ENCODE assay signal across 15 cellular contexts in genomic region chr14:61196792-61197191, GRCh38.
DNase-seq lines count a peak whose midpoint lies in the region; ATAC-seq and TF ChIP-seq lines count a peak whose summit lies in the region.
"Had no signal": no experiment of that assay in that cellular context is flagged by ENCODE, and none has a peak within 500 bp of the region (broad histone marks: within the 10 kb centered on the region; RNA-seq: fewer than 3 reads in every experiment).

No MANE protein-coding gene starts in this region.

- no peaks in the 10 kb centered on the region for H3K27me3 ChIP-seq in brain microvascular endothelial cell (replicated peaks)
- peaks cover 10% of the 10 kb centered on the region; the same call in 1 of the 2 replicates for H3K27me3 ChIP-seq in HAP-1 (ENCODE audit: low read depth)

- no peak for ATAC-seq in GM21526 (IDR thresholded peaks at IDR 0.05; ENCODE audit: low FRiP score, unreplicated experiment)
- ATAC-seq: activated CD4-positive, CD25-positive, alpha-beta regulatory T cell treated with anti-CD3 and anti-CD28 coated beads, Interleukin-2, amount 50 U/mL, for 24 hours; activated T-cell treated with anti-CD3 and anti-CD28 coated beads, Interleukin-2, amount 50 U/mL, for 4 hours; effector memory CD8-positive, alpha-beta T cell; K562 had no signal

- H3K36me3 ChIP-seq in brain microvascular endothelial cell (replicated peaks) (no peaks in the 10 kb centered on the region), HAP-1 (replicated peaks) (no peaks in the 10 kb centered on the region)

- no peaks in the 10 kb centered on the region for H3K9me3 Mint-ChIP-seq in HFFc6
- H3K9me3 Mint-ChIP-seq in activated CD4-positive, alpha-beta memory T cell treated with anti-CD3 and anti-CD28 coated beads for 36 hours, result no peaks in the 10 kb centered on the region
- H3K9me3 Mint-ChIP-seq: activated T-cell treated with anti-CD3 and anti-CD28 coated beads, Interleukin-2, amount 50 U/mL, for 4 hours; effector memory CD8-positive, alpha-beta T cell had no signal

- no peaks in the 10 kb centered on the region for H3K4me1 ChIP-seq in HAP-1

- no peak overlapping the region for H3K27ac ChIP-seq in brain microvascular endothelial cell

- peak; percentile 30 for TF ChIP-seq CTCF in HFFc6 (IDR thresholded peaks at IDR 0.05)
- peak; percentile 52 for TF ChIP-seq CTCF in brain microvascular endothelial cell (IDR thresholded peaks at IDR 0.05; ENCODE audit: low read depth, low read length, missing control alignments)

- no peak overlapping the region for H3K4me3 ChIP-seq in brain microvascular endothelial cell (ENCODE audit: low read depth, low read length)
- H3K4me3 ChIP-seq in HAP-1, result no peak overlapping the region
- H3K4me3 ChIP-seq: K562, lung had no signal

- DNase-seq in HFFc6 (no peak), NCI-H2196 treated with DMSO at 0.1 percent for 48 hours (lab: John Stamatoyannopoulos, UW; ENCODE audit: unreplicated experiment) (peak; percentile 19), brain microvascular endothelial cell (no peak), myocyte (ENCODE audit: low read depth) (peak; percentile 56), HAP-1 (ENCODE audit: low spot score in 2 of 2) (no peak)
- no peak for DNase-seq in activated CD4-positive, alpha-beta memory T cell treated with anti-CD3 and anti-CD28 coated beads for 36 hours
- DNase-seq: activated T-cell treated with anti-CD3 and anti-CD28 coated beads, Interleukin-2, amount 50 U/mL, for 4 hours; aorta; effector memory CD8-positive, alpha-beta T cell; Right ventricle myocardium superior; small intestine had no signal

- H3K9me3 ChIP-seq in HAP-1, result no peaks in the 10 kb centered on the region

- in situ Hi-C loops in brain microvascular endothelial cell (cut with HindIII; ENCODE audit: low pct_ligation_motif_present, low sequenced_read_pairs), result no loop called here
- in situ Hi-C loops in HAP-1 (cut with MboI; ENCODE audit: low sequenced_read_pairs), result no loop called here

- H3K27me3 Mint-ChIP-seq in HFFc6 (ENCODE audit: insufficient read depth), result peaks cover 4% of the 10 kb centered on the region; the same call in 1 of the 2 replicates
- peaks cover 21% of the 10 kb centered on the region for H3K27me3 Mint-ChIP-seq in activated CD4-positive, alpha-beta memory T cell treated with anti-CD3 and anti-CD28 coated beads for 36 hours

- no peaks in the 10 kb centered on the region for H3K36me3 Mint-ChIP-seq in HFFc6 (ENCODE audit: low read depth)
- no peaks in the 10 kb centered on the region for H3K36me3 Mint-ChIP-seq in activated CD4-positive, alpha-beta memory T cell treated with anti-CD3 and anti-CD28 coated beads for 36 hours

- CTCF ChIA-PET in activated CD4-positive, alpha-beta memory T cell treated with anti-CD3 and anti-CD28 coated beads for 36 hours (lab: Charles Lee), result no interaction called here

- H3K27ac Mint-ChIP-seq in HFFc6, result no peak overlapping the region
- no peak overlapping the region for H3K27ac Mint-ChIP-seq in activated CD4-positive, alpha-beta memory T cell treated with anti-CD3 and anti-CD28 coated beads for 36 hours
- H3K27ac Mint-ChIP-seq: effector memory CD8-positive, alpha-beta T cell had no signal

- intact Hi-C loops in activated CD4-positive, alpha-beta memory T cell treated with anti-CD3 and anti-CD28 coated beads for 36 hours (cut with micrococcal nuclease), result no loop called here

- POLR2A ChIA-PET in activated CD4-positive, alpha-beta memory T cell treated with anti-CD3 and anti-CD28 coated beads for 36 hours (lab: Charles Lee), result no interaction called here

- no peak overlapping the region for H3K4me3 Mint-ChIP-seq in HFFc6
- no peak overlapping the region for H3K4me3 Mint-ChIP-seq in activated CD4-positive, alpha-beta memory T cell treated with anti-CD3 and anti-CD28 coated beads for 36 hours
- H3K4me3 Mint-ChIP-seq: activated T-cell treated with anti-CD3 and anti-CD28 coated beads, Interleukin-2, amount 50 U/mL, for 4 hours; effector memory CD8-positive, alpha-beta T cell had no signal

- H3K4me1 Mint-ChIP-seq in HFFc6 (ENCODE audit: low read depth), result peaks cover 17% of the 10 kb centered on the region
- H3K4me1 Mint-ChIP-seq in activated CD4-positive, alpha-beta memory T cell treated with anti-CD3 and anti-CD28 coated beads for 36 hours (ENCODE audit: low read depth), result no peaks in the 10 kb centered on the region

Comparison
In these comparisons a context has a peak if more than half of its experiments do, and no peak if none do; other contexts are left out.
1. DNase-seq: peak in NCI-H2196 treated with DMSO at 0.1 percent for 48 hours (single experiment) and myocyte (single experiment); none in HFFc6 (single experiment), brain microvascular endothelial cell (single experiment), activated CD4-positive, alpha-beta memory T cell treated with anti-CD3 and anti-CD28 coated beads for 36 hours (single experiment) and HAP-1 (0 of 2).